ENCODE assay signal across 23 cellular contexts in the genomic region with DNA sequence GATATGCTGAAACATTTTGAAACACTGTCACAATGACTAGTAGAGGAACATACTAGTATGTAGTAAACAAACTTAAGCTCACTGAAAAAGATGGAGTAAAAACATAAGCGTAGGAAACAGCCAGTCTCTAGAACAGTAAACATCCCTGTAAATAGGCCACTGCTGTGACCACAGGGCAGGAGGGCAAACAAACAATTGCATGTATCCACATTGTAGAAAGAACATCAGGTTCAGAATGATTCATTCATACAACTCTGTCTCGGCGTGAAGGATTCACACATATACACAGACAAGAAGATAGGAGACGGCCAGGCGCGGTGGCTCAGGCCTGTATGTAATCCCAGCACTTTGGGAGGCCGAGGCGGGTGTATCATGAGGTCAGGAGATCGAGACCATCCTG.
DNase-seq lines count a peak whose midpoint lies in the region; TF ChIP-seq lines count a peak whose summit lies in the region.
"Had no signal": no experiment of that assay in that cellular context is flagged by ENCODE, and none has a peak within 500 bp of the region (broad histone marks: within the 10 kb centered on the region; RNA-seq: fewer than 3 reads in every experiment).

No MANE protein-coding gene starts in this region.

- no peak overlapping the region for H3K9ac ChIP-seq in mesenchymal stem cell (ENCODE audit: low read length)

- H3K36me3 ChIP-seq in right atrium auricular region (no peaks in the 10 kb centered on the region), left ventricle myocardium inferior (no peaks in the 10 kb centered on the region), mesenchymal stem cell (ENCODE audit: control insufficient read depth in 1 of 2, insufficient read depth in 2 of 2, low read depth in 1 of 2, low read length in 2 of 2) (no peaks in the 10 kb centered on the region), hepatocyte (replicated peaks; ENCODE audit: insufficient read depth, low read depth) (no peaks in the 10 kb centered on the region)
- H3K36me3 ChIP-seq: BE2C had no signal

- H2AFZ ChIP-seq in mesenchymal stem cell (ENCODE audit: low read depth, low read length) (no peak overlapping the region), hepatocyte (no peak overlapping the region)

- TF ChIP-seq CTCF in right atrium auricular region (IDR thresholded peaks at IDR 0.05) (no peak), left ventricle myocardium inferior (IDR thresholded peaks at IDR 0.05; ENCODE audit: borderline replicate concordance) (no peak), fibroblast of villous mesenchyme (IDR thresholded peaks at IDR 0.05; ENCODE audit: insufficient read depth, low read depth, low read length) (no peak), hepatocyte (IDR thresholded peaks at IDR 0.05; ENCODE audit: poor library complexity) (no peak)

- H4K91ac ChIP-seq in mesenchymal stem cell (ENCODE audit: low read length) = no peak overlapping the region

- no peaks in the 10 kb centered on the region for H3K79me1 ChIP-seq in mesenchymal stem cell (replicated peaks; ENCODE audit: low read length, poor library complexity, severe bottlenecking)

- no peak overlapping the region for H3K4ac ChIP-seq in mesenchymal stem cell (ENCODE audit: low read depth in 1 of 2, low read length in 2 of 2)

- no peak overlapping the region for H3K18ac ChIP-seq in mesenchymal stem cell (ENCODE audit: low read depth in 1 of 2, low read length in 2 of 2)

- H4K8ac ChIP-seq in mesenchymal stem cell (ENCODE audit: low read length) = no peak overlapping the region

- no peaks in the 10 kb centered on the region for H3K9me2 ChIP-seq in hepatocyte (replicated peaks; ENCODE audit: insufficient read depth)

- no peak overlapping the region for H2BK15ac ChIP-seq in mesenchymal stem cell (ENCODE audit: low read depth, poor library complexity, severe bottlenecking)

- peak; percentile 21 for DNase-seq in right atrium auricular region (ENCODE audit: low spot score)
- no peak for DNase-seq in left ventricle myocardium inferior
- peak; percentile 92 for DNase-seq in fibroblast of villous mesenchyme (ENCODE audit: low read depth)
- peak; percentile 91 for DNase-seq in mesenchymal stem cell
- DNase-seq in nucleus accumbens (lab: John Stamatoyannopoulos, UW) = no peak
- DNase-seq in activated CD4-positive, alpha-beta T cell treated with anti-CD3 and anti-CD28 coated beads, Interleukin-2, amount 50 U/mL, for 4 hours = no peak
- no peak for DNase-seq in NCI-H2196 (lab: John Stamatoyannopoulos, UW; ENCODE audit: unreplicated experiment)
- DNase-seq in hepatocyte (ENCODE audit: low spot score) = no peak
- DNase-seq: 8988T, ACHN, BE2C, Calu3, DMS79 treated with DMSO at 0.1 percent for 48 hours, GF-D8, MV-4-11, NCI-H1105, NCI-H146, NCI-H1930, NCI-H2107, NCI-H446, NCI-H524 treated with DMSO at 0.1 percent for 48 hours, NCI-H774, PC-3 had no signal

- H2AK5ac ChIP-seq in mesenchymal stem cell (ENCODE audit: low read length, severe bottlenecking) = no peak overlapping the region

- H2BK5ac ChIP-seq in mesenchymal stem cell (ENCODE audit: low read depth, low read length, poor library complexity, severe bottlenecking) = no peak overlapping the region

- H3K4me1 ChIP-seq in right atrium auricular region = no peaks in the 10 kb centered on the region
- peaks cover 16% of the 10 kb centered on the region for H3K4me1 ChIP-seq in left ventricle myocardium inferior
- no peaks in the 10 kb centered on the region for H3K4me1 ChIP-seq in mesenchymal stem cell (ENCODE audit: control insufficient read depth, insufficient read depth, low read depth, low read length)
- no peaks in the 10 kb centered on the region for H3K4me1 ChIP-seq in hepatocyte (ENCODE audit: insufficient read depth)

- H3K4me3 ChIP-seq in right atrium auricular region = no peak overlapping the region
- no peak overlapping the region for H3K4me3 ChIP-seq in left ventricle myocardium inferior
- no peak overlapping the region for H3K4me3 ChIP-seq in fibroblast of villous mesenchyme (ENCODE audit: low read depth, low read length)
- H3K4me3 ChIP-seq in mesenchymal stem cell (ENCODE audit: insufficient read depth in 1 of 2, low read depth in 1 of 2, low read length in 2 of 2) = no peak overlapping the region
- no peak overlapping the region for H3K4me3 ChIP-seq in hepatocyte

- no peak overlapping the region for H3K27ac ChIP-seq in right atrium auricular region
- H3K27ac ChIP-seq in left ventricle myocardium inferior (replicated peaks) = no peak overlapping the region
- H3K27ac ChIP-seq in mesenchymal stem cell (ENCODE audit: low read length, poor library complexity, severe bottlenecking) = no peak overlapping the region
- no peak overlapping the region for H3K27ac ChIP-seq in hepatocyte

- H3K23ac ChIP-seq in mesenchymal stem cell (ENCODE audit: low read length in 2 of 2) = no peak overlapping the region

- no peaks in the 10 kb centered on the region for H3K9me3 ChIP-seq in right atrium auricular region
- no peaks in the 10 kb centered on the region for H3K9me3 ChIP-seq in left ventricle myocardium inferior (replicated peaks)
- H3K9me3 ChIP-seq in mesenchymal stem cell (ENCODE audit: control insufficient read depth, low read length) = no peaks in the 10 kb centered on the region
- H3K9me3 ChIP-seq in hepatocyte (ENCODE audit: low read depth) = no peaks in the 10 kb centered on the region

- H3K27me3 ChIP-seq in right atrium auricular region = no peaks in the 10 kb centered on the region
- H3K27me3 ChIP-seq in left ventricle myocardium inferior (ENCODE audit: low read depth) = no peaks in the 10 kb centered on the region
- no peaks in the 10 kb centered on the region for H3K27me3 ChIP-seq in mesenchymal stem cell (ENCODE audit: control insufficient read depth in 1 of 2, insufficient read depth in 1 of 2, low read length in 2 of 2)
- H3K27me3 ChIP-seq in hepatocyte = no peaks in the 10 kb centered on the region
- H3K27me3 ChIP-seq: BE2C had no signal

- no peak overlapping the region for H2BK120ac ChIP-seq in mesenchymal stem cell (ENCODE audit: low read depth, low read length)

- no peak overlapping the region for H3K4me2 ChIP-seq in mesenchymal stem cell (ENCODE audit: low read length, poor library complexity, severe bottlenecking)
- no peak overlapping the region for H3K4me2 ChIP-seq in hepatocyte

- H3K14ac ChIP-seq in mesenchymal stem cell (ENCODE audit: low read length in 2 of 2) = no peak overlapping the region

- intact Hi-C loops in left ventricle myocardium inferior (cut with micrococcal nuclease) = no loop called here

- no peaks in the 10 kb centered on the region for H3K79me2 ChIP-seq in hepatocyte

- WGBS in mesenchymal stem cell = 53% methylated on average over 9 of the region's 9 CpGs
- 86% methylated on average over 9 of the region's 9 CpGs for WGBS in hepatocyte (ENCODE audit: low lambda C conversion rate, missing lambda C conversion rate)

- no peak overlapping the region for H2BK12ac ChIP-seq in mesenchymal stem cell (ENCODE audit: low read length in 2 of 2)

- no peaks in the 10 kb centered on the region for H4K20me1 ChIP-seq in hepatocyte (ENCODE audit: insufficient read depth, poor library complexity, severe bottlenecking)

Comparison
In these comparisons a context has a peak if more than half of its experiments do, and no peak if none do; other contexts are left out.
1. DNase-seq: peak in right atrium auricular region (single experiment), fibroblast of villous mesenchyme (single experiment) and mesenchymal stem cell (single experiment); none in left ventricle myocardium inferior (single experiment), nucleus accumbens (0 of 56), activated CD4-positive, alpha-beta T cell treated with anti-CD3 and anti-CD28 coated beads, Interleukin-2, amount 50 U/mL, for 4 hours (0 of 2), NCI-H2196 (single experiment) and hepatocyte (single experiment).